In genomic region chr12:56080556-56081138, GRCh38 we compare ENCODE assay signal across 9 cellular contexts. TPM values are rescaled to one million over a fixed set of nuclear protein-coding genes. Genes with fewer than 3 reads are reported as not detected.
DNase-seq lines count a peak whose midpoint lies in the region; ATAC-seq and TF ChIP-seq lines count a peak whose summit lies in the region.
"Had no signal": no experiment of that assay in that cellular context is flagged by ENCODE, and none has a peak within 500 bp of the region (broad histone marks: within the 10 kb centered on the region; RNA-seq: fewer than 3 reads in every experiment).

No MANE protein-coding gene starts in this region.

- no peaks in the 10 kb centered on the region for H3K36me3 ChIP-seq in right atrium auricular region
- H3K36me3 ChIP-seq in aorta (ENCODE audit: control insufficient read depth in 1 of 2, insufficient read depth in 2 of 2, low read length in 1 of 2), result no peaks in the 10 kb centered on the region

- TF ChIP-seq CTCF in right atrium auricular region (IDR thresholded peaks at IDR 0.05), result no peak

- intact Hi-C loops in left cardiac atrium (cut with DNase I) (no loop called here), aorta (cut with DNase I) (no loop called here)

- DNase-seq in right atrium auricular region (ENCODE audit: low spot score) (no peak), left cardiac atrium (no peak), mucosa of gallbladder (ENCODE audit: low spot score) (peak; percentile 67), dedifferentiated amniotic fluid mesenchymal stem cell (ENCODE audit: extremely low spot score) (no peak), aorta (no peak), NCI-H1092 (lab: John Stamatoyannopoulos, UW) (no peak)
- no peak for DNase-seq in effector CD4-positive, alpha-beta T cell
- DNase-seq: SHP77 treated with DMSO at 0.1 percent for 48 hours had no signal

- WGBS in aorta, 2 donors, result 48 to 51% methylated on average over 20 of the region's 20 CpGs

- no peak for ATAC-seq in left cardiac atrium
- ATAC-seq in aorta (ENCODE audit: low FRiP score), result no peak

- H3K27ac ChIP-seq in right atrium auricular region (peak overlapping the region in 1 of 2 donors; percentile 35), cingulate gyrus (ENCODE audit: low read depth, low read length) (peak overlapping the region; percentile 83), aorta (ENCODE audit: low read depth in 1 of 2, low read length in 2 of 2) (no peak overlapping the region)

- H3K4me3 ChIP-seq in right atrium auricular region (peak overlapping the region; percentile 36 to 59), aorta (ENCODE audit: low read length in 2 of 2) (no peak overlapping the region)

- no peaks in the 10 kb centered on the region for H3K27me3 ChIP-seq in right atrium auricular region
- no peaks in the 10 kb centered on the region for H3K27me3 ChIP-seq in aorta (ENCODE audit: control insufficient read depth in 1 of 2, insufficient read depth in 2 of 2, low read length in 1 of 2)

- H3K9me3 ChIP-seq in right atrium auricular region (no peaks in the 10 kb centered on the region), aorta (ENCODE audit: control insufficient read depth, low read length) (no peaks in the 10 kb centered on the region)

- H3K4me1 ChIP-seq in right atrium auricular region (peaks cover 0 to 15% of the 10 kb centered on the region in 2 donors), aorta (ENCODE audit: control insufficient read depth in 1 of 2, insufficient read depth in 2 of 2, low read length in 2 of 2) (no peaks in the 10 kb centered on the region)

RNA-seq across cellular contexts. Expression of gene ERBB3, which starts 0.7 kb away (rescaled TPM):
- 1 to 10 TPM; 3.2 to 7.2 TPM for total RNA-seq in right atrium auricular region
- total RNA-seq in left cardiac atrium, result 1 to 10 TPM; 5.2 TPM
- total RNA-seq in mucosa of gallbladder, result 228 TPM
- total RNA-seq in aorta, result 1 to 10 TPM; 3.2 to 5.1 TPM
- 1 to 10 TPM in 1 of 2 donors, under 1 TPM in 1; 0.23 to 9.6 TPM for polyA plus RNA-seq in aorta

RNA-seq across cellular contexts. Expression of gene PA2G4, which starts 23.7 kb away (rescaled TPM):
- total RNA-seq in right atrium auricular region (100 to 1,000 TPM in 1 of 2 donors, 10 to 100 TPM in 1; 91.4 to 116 TPM), left cardiac atrium (10 to 100 TPM; 60.4 to 83.9 TPM), mucosa of gallbladder (64.9 TPM), aorta (10 to 100 TPM; 59.9 to 63.5 TPM)
- 10 to 100 TPM; 79.6 to 80.8 TPM for polyA plus RNA-seq in aorta

RNA-seq across cellular contexts. Expression of gene RPL41, which starts 35.8 kb away (rescaled TPM):
- total RNA-seq in right atrium auricular region (1,000 to 10,000 TPM in 1 of 2 donors, 100 to 1,000 TPM in 1; 606 to 2,188 TPM), left cardiac atrium (1,000 to 10,000 TPM; 2,192 to 2,337 TPM), mucosa of gallbladder (2,534 TPM), aorta (1,000 to 10,000 TPM; 2,225 to 2,370 TPM)
- 1,000 to 10,000 TPM; 5,850 to 7,278 TPM for polyA plus RNA-seq in aorta

RNA-seq across cellular contexts. Expression of gene ZC3H10, which starts 37.4 kb away (rescaled TPM):
- 1 to 10 TPM; 2.1 to 2.9 TPM for total RNA-seq in right atrium auricular region
- 1 to 10 TPM; 6.6 to 7.6 TPM for total RNA-seq in left cardiac atrium
- total RNA-seq in mucosa of gallbladder, result 5.4 TPM
- total RNA-seq in aorta, result 1 to 10 TPM; 8.9 to 9.6 TPM
- polyA plus RNA-seq in aorta, result 1 to 10 TPM; 1.8 to 3.1 TPM

RNA-seq across cellular contexts. Expression of gene RPS26, which starts 38.9 kb away (rescaled TPM):
- 1,000 to 10,000 TPM in 1 of 2 donors, 100 to 1,000 TPM in 1; 134 to 1,492 TPM for total RNA-seq in right atrium auricular region
- 10 to 100 TPM; 28.5 to 47.1 TPM for total RNA-seq in left cardiac atrium
- 34.0 TPM for total RNA-seq in mucosa of gallbladder
- total RNA-seq in aorta, result 10 to 100 TPM; 40.5 to 69.1 TPM
- polyA plus RNA-seq in aorta, result 1,000 to 10,000 TPM in 1 of 2 donors, 100 to 1,000 TPM in 1; 973 to 1,454 TPM

Comparison
In these comparisons a context has a peak if more than half of its experiments do, and no peak if none do; other contexts are left out.
1. H3K4me3 ChIP-seq: peak in right atrium auricular region (2 of 2); none in aorta (0 of 2).
2. RNA of gene ERBB3, which starts 0.7 kb away (total RNA-seq): 228 TPM in mucosa of gallbladder (single experiment); 3.2 to 7.2 TPM in right atrium auricular region, 5.2 TPM in left cardiac atrium and 3.2 to 5.1 TPM in aorta; every median in the first group is over 10 times any median in the second.